Comparison of ENCODE assay signal across 8 cellular contexts in genomic region chr1:58902830-58903229, GRCh38.
DNase-seq lines count a peak whose midpoint lies in the region; ATAC-seq and TF ChIP-seq lines count a peak whose summit lies in the region.

No MANE protein-coding gene starts in this region.

- peaks cover 38% of the 10 kb centered on the region for H3K4me1 Mint-ChIP-seq in Calu3 (ENCODE audit: low read depth, unreplicated experiment)

- intact Hi-C loops in Calu3 (cut with micrococcal nuclease; ENCODE audit: unreplicated experiment), result no loop called here

- DNase-seq in Calu3, result no peak
- no peak for DNase-seq in SJCRH30
- DNase-seq in NCI-H1694 treated with DMSO at 0.1 percent for 48 hours (lab: John Stamatoyannopoulos, UW), result no peak
- no peak for DNase-seq in RKO (ENCODE audit: low spot score)
- DNase-seq in OCI-M2 (lab: John Stamatoyannopoulos, UW; ENCODE audit: unreplicated experiment), result no peak

- no peak for ATAC-seq in HG02870 (IDR thresholded peaks at IDR 0.05; ENCODE audit: unreplicated experiment)

- no peaks in the 10 kb centered on the region for H3K9me3 Mint-ChIP-seq in Calu3 (ENCODE audit: low read depth, unreplicated experiment)

- H3K9me3 ChIP-seq in SJCRH30 (replicated peaks), result no peaks in the 10 kb centered on the region
- no peaks in the 10 kb centered on the region for H3K9me3 ChIP-seq in esophagus (ENCODE audit: control insufficient read depth in 2 of 2, insufficient read depth in 1 of 2, low read depth in 1 of 2, low read length in 1 of 2)

- H3K36me3 Mint-ChIP-seq in Calu3 (ENCODE audit: insufficient read depth, unreplicated experiment), result peaks cover 6% of the 10 kb centered on the region

- 64 to 71% methylated on average over 2 of the region's 2 CpGs for WGBS in esophagus, 2 donors

- BruUV-seq in Calu3 (replicated peaks; lab: Mats Ljungman, UMichigan), result no TSS peak

- H3K4me1 ChIP-seq in SJCRH30 (peaks cover 46% of the 10 kb centered on the region), esophagus (ENCODE audit: control insufficient read depth in 2 of 2, insufficient read depth in 2 of 2, low read length in 1 of 2) (no peaks in the 10 kb centered on the region), rectal smooth muscle tissue (ENCODE audit: control insufficient read depth, insufficient read depth, low read length) (peaks cover 24% of the 10 kb centered on the region)

- H3K4me3 Mint-ChIP-seq in Calu3 (ENCODE audit: low read depth, unreplicated experiment), result peak overlapping the region; percentile 67

- peak overlapping the region; percentile 46 for H3K27ac Mint-ChIP-seq in Calu3 (ENCODE audit: unreplicated experiment)

- H3K9ac ChIP-seq in rectal smooth muscle tissue (ENCODE audit: low read length), result peak overlapping the region; percentile 50

- no peaks in the 10 kb centered on the region for H3K27me3 Mint-ChIP-seq in Calu3 (ENCODE audit: unreplicated experiment)

- H3K27me3 ChIP-seq in SJCRH30 (no peaks in the 10 kb centered on the region), esophagus (ENCODE audit: control insufficient read depth in 1 of 2, insufficient read depth in 2 of 2, low read length in 2 of 2) (no peaks in the 10 kb centered on the region), rectal smooth muscle tissue (ENCODE audit: control insufficient read depth, insufficient read depth, low read length) (no peaks in the 10 kb centered on the region)

- H3K27ac ChIP-seq in SJCRH30 (peak overlapping the region; percentile 72; the same call in 1 of the 2 replicates), esophagus (ENCODE audit: low read depth in 2 of 2, low read length in 1 of 2) (peak overlapping the region; percentile 99), rectal smooth muscle tissue (ENCODE audit: low read depth, low read length) (peak overlapping the region; percentile 97)

- CTCF ChIA-PET in Calu3 (lab: Charles Lee), result interaction anchor here (1.0 to 1.1 kb wide), 3 partner anchors 20 to 119 kb away, joined by 3 to 5 read pairs (median 4); partner anchors contain the start of gene JUN

- no peaks in the 10 kb centered on the region for H3K36me3 ChIP-seq in SJCRH30
- H3K36me3 ChIP-seq in esophagus (ENCODE audit: control insufficient read depth in 2 of 2, insufficient read depth in 2 of 2, low read length in 1 of 2), result no peaks in the 10 kb centered on the region
- no peaks in the 10 kb centered on the region for H3K36me3 ChIP-seq in rectal smooth muscle tissue (ENCODE audit: control insufficient read depth, insufficient read depth, low read length)

- TF ChIP-seq CTCF in Calu3 (IDR thresholded peaks at IDR 0.05; ENCODE audit: unreplicated experiment), result no peak

- H3K4me3 ChIP-seq in SJCRH30 (peak overlapping the region; percentile 47; the same call in 1 of the 2 replicates), esophagus (ENCODE audit: low read depth in 1 of 2, low read length in 2 of 2) (peak overlapping the region in 1 of 2 donors; percentile 58), rectal smooth muscle tissue (ENCODE audit: low read length) (peak overlapping the region; percentile 72)
